ENCODE assay signal across 18 cellular contexts in the genomic region with DNA sequence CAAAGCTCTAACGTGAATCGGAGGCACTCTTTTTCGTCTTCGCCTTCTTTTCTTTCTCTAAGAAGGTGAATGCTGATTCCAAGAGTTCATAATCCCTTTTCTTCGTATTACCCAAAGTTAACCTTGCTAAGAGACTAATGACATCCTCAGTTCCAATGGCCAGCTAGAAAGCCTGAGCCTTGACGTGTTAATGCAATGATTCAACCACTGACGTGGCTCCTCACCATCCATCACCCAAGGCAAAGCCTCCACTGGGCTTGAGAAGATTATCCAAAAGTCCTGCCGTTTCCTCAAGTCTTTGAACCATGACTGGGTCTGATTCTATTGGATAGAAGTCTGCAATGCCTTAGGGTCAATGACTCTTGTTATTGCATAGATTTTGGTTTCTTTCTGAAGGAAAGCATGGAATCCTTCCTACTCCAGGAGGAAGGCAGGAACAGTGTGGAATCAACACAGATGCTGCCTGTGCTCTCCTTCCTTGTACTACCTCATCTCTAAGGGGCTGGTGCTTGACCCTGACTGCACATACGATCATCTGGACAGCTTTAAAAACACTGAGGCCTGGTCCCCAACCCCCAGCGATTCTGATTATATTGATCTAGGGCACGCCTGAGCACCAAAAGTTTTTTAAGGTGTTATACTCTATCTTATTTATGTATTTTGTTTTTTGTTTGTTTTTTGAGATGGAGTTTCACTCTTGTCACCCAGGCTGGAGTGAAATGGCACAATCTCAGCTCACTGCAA.
DNase-seq lines count a peak whose midpoint lies in the region; ATAC-seq and TF ChIP-seq lines count a peak whose summit lies in the region.
"Had no signal": no experiment of that assay in that cellular context is flagged by ENCODE, and none has a peak within 500 bp of the region (broad histone marks: within the 10 kb centered on the region; RNA-seq: fewer than 3 reads in every experiment).

No MANE protein-coding gene starts in this region.

- no peaks in the 10 kb centered on the region for H4K20me1 ChIP-seq in hepatocyte (ENCODE audit: insufficient read depth, poor library complexity, severe bottlenecking)

- H3K27me3 ChIP-seq in H7 (ENCODE audit: control insufficient read depth, insufficient read depth, low read length) = no peaks in the 10 kb centered on the region
- no peaks in the 10 kb centered on the region for H3K27me3 ChIP-seq in gastroesophageal sphincter
- H3K27me3 ChIP-seq in stomach = no peaks in the 10 kb centered on the region
- H3K27me3 ChIP-seq in hepatocyte = no peaks in the 10 kb centered on the region
- H3K27me3 ChIP-seq: brain microvascular endothelial cell had no signal

- H3K4me1 ChIP-seq in gastroesophageal sphincter (peaks cover 8 to 79% (median 17%) of the 10 kb centered on the region in 3 donors), stomach (peaks cover 0 to 43% (median 20%) of the 10 kb centered on the region in 4 donors), hepatocyte (ENCODE audit: insufficient read depth) (peaks cover 21% of the 10 kb centered on the region)

- DNase-seq in H7 (peak; percentile 4), astrocyte of the spinal cord (ENCODE audit: low read depth, low spot score) (peak; percentile 72), stomach (no peak), GM10266 (ENCODE audit: extremely low spot score) (no peak), hepatocyte (ENCODE audit: low spot score) (no peak)
- DNase-seq: activated B cell treated with CpG ODN at 0.5 μM for 24 hours; activated gamma-delta T cell; brain microvascular endothelial cell; glutamatergic neuron; islet precursor cell; NCI-H1092; stimulated activated CD4-positive, alpha-beta T cell treated with anti-CD3 and anti-CD28 coated beads, Interleukin-12 subunit alpha, Interleukin-12 subunit beta, amount 100 ng/mL, for 4 hours; stimulated activated naive CD4-positive, alpha-beta T cell treated with Interleukin-2 at 50 U/mL for 16 hours; T-helper 17 cell had no signal

- H3K4me3 ChIP-seq in H7 (ENCODE audit: insufficient read depth, low read depth, low read length) = no peak overlapping the region
- H3K4me3 ChIP-seq in astrocyte of the spinal cord (ENCODE audit: low read depth, low read length) = no peak overlapping the region
- H3K4me3 ChIP-seq in gastroesophageal sphincter = no peak overlapping the region
- H3K4me3 ChIP-seq in stomach = no peak overlapping the region
- H3K4me3 ChIP-seq in hepatocyte = no peak overlapping the region

- intact Hi-C loops in stomach (cut with DNase I; ENCODE audit: low total_unique reads) = no loop called here

- TF ChIP-seq POLR2A in gastroesophageal sphincter (IDR thresholded peaks at IDR 0.05) = no peak
- no peak for TF ChIP-seq POLR2A in stomach (IDR thresholded peaks at IDR 0.05)

- H3K9me3 ChIP-seq in gastroesophageal sphincter (no peaks in the 10 kb centered on the region), stomach (no peaks in the 10 kb centered on the region), hepatocyte (ENCODE audit: low read depth) (no peaks in the 10 kb centered on the region)

- TF ChIP-seq CTCF in astrocyte of the spinal cord (IDR thresholded peaks at IDR 0.05; ENCODE audit: low read depth, low read length) (no peak), gastroesophageal sphincter (IDR thresholded peaks at IDR 0.05) (no peak), stomach (IDR thresholded peaks at IDR 0.05) (no peak), GM10266 (IDR thresholded peaks at IDR 0.05; ENCODE audit: control insufficient read depth, insufficient read depth, low read depth, missing control alignments) (no peak), hepatocyte (IDR thresholded peaks at IDR 0.05; ENCODE audit: poor library complexity) (no peak)

- H3K36me3 ChIP-seq in H7 (replicated peaks; ENCODE audit: control insufficient read depth, insufficient read depth, low read length) (no peaks in the 10 kb centered on the region), gastroesophageal sphincter (no peaks in the 10 kb centered on the region), stomach (no peaks in the 10 kb centered on the region), hepatocyte (replicated peaks; ENCODE audit: insufficient read depth, low read depth) (no peaks in the 10 kb centered on the region)
- H3K36me3 ChIP-seq: brain microvascular endothelial cell had no signal

- H2AFZ ChIP-seq in hepatocyte = no peak overlapping the region

- H3K9me2 ChIP-seq in hepatocyte (replicated peaks; ENCODE audit: insufficient read depth) = no peaks in the 10 kb centered on the region

- in situ Hi-C loops in astrocyte of the spinal cord (cut with HindIII; ENCODE audit: low sequenced_read_pairs) = no loop called here

- no peak overlapping the region for H3K4me2 ChIP-seq in hepatocyte

- WGBS in gastroesophageal sphincter (ENCODE audit: low coverage in 1 of 2), 2 donors = 35 to 46% methylated on average over 9 of the region's 11 CpGs
- WGBS in stomach, 5 donors = 62 to 88% (median 78%) methylated on average over 11 of the region's 11 CpGs
- WGBS in hepatocyte (ENCODE audit: low lambda C conversion rate, missing lambda C conversion rate) = 86% methylated on average over 11 of the region's 11 CpGs

- H3K27ac ChIP-seq in gastroesophageal sphincter (peak overlapping the region; percentile 81 to 95 (median 92)), stomach (peak overlapping the region in 4 of 5 donors; percentile 77 to 89 (median 82)), hepatocyte (no peak overlapping the region)
- H3K27ac ChIP-seq: brain microvascular endothelial cell, RWPE1 had no signal

- no peak for TF ChIP-seq EP300 in gastroesophageal sphincter (IDR thresholded peaks at IDR 0.05)
- peak; percentile 15 for TF ChIP-seq EP300 in stomach (IDR thresholded peaks at IDR 0.05)

- H3K79me2 ChIP-seq in hepatocyte = no peaks in the 10 kb centered on the region

- ATAC-seq in gastroesophageal sphincter (no peak), GM18861 (IDR thresholded peaks at IDR 0.05; ENCODE audit: unreplicated experiment) (no peak), HG03039 (IDR thresholded peaks at IDR 0.05; ENCODE audit: unreplicated experiment) (no peak)
- ATAC-seq: T-helper 17 cell had no signal

Comparison
In these comparisons a context has a peak if more than half of its experiments do, and no peak if none do; other contexts are left out.
1. DNase-seq: peak in H7 (single experiment) and astrocyte of the spinal cord (single experiment); none in stomach (single experiment), GM10266 (single experiment) and hepatocyte (single experiment).